11 cellular contexts compared by ENCODE assay signal in genomic region chr7:24728503-24729364, GRCh38. TPM values are rescaled to one million over a fixed set of nuclear protein-coding genes. Genes with fewer than 3 reads are reported as not detected.
DNase-seq lines count a peak whose midpoint lies in the region; ATAC-seq and TF ChIP-seq lines count a peak whose summit lies in the region.
"Had no signal": no experiment of that assay in that cellular context is flagged by ENCODE, and none has a peak within 500 bp of the region (broad histone marks: within the 10 kb centered on the region; RNA-seq: fewer than 3 reads in every experiment).

No MANE protein-coding gene starts in this region.

- no peak overlapping the region for H3K4me3 Mint-ChIP-seq in nephron
- no peak overlapping the region for H3K4me3 Mint-ChIP-seq in mesothelial cell of epicardium

- no peak for TF ChIP-seq CTCF in GM12865 (IDR thresholded peaks at IDR 0.05; ENCODE audit: insufficient read depth, low read depth, low read length, missing control alignments)
- no peak for TF ChIP-seq CTCF in nephron (IDR thresholded peaks at IDR 0.05; ENCODE audit: unreplicated experiment in 3 of 3)
- no peak for TF ChIP-seq CTCF in mesothelial cell of epicardium (IDR thresholded peaks at IDR 0.05; ENCODE audit: unreplicated experiment)

- ATAC-seq in HG02884 (IDR thresholded peaks at IDR 0.05; ENCODE audit: unreplicated experiment) (peak; percentile 42), HG03469 (IDR thresholded peaks at IDR 0.05; ENCODE audit: unreplicated experiment) (no peak)

- peak overlapping the region in 2 of 3 experiments; percentile 42 to 57 for H3K27ac Mint-ChIP-seq in nephron
- no peak overlapping the region for H3K27ac Mint-ChIP-seq in mesothelial cell of epicardium

- peak overlapping the region; percentile 14 for H3K27ac ChIP-seq in angular gyrus (ENCODE audit: low read depth, low read length)

- H3K9me3 Mint-ChIP-seq in nephron, result no peaks in the 10 kb centered on the region
- H3K9me3 Mint-ChIP-seq in mesothelial cell of epicardium, result peaks cover 4% of the 10 kb centered on the region

- DNase-seq in GM12865 (ENCODE audit: low read depth) (peak; percentile 48), pons (ENCODE audit: low spot score) (no peak), GM19238 (ENCODE audit: insufficient read length, low spot score) (no peak), mesothelial cell of epicardium (ENCODE audit: low spot score in 2 of 2, unreplicated experiment in 2 of 2) (no peak)
- DNase-seq: DMS153, NCI-H146 had no signal

- no peaks in the 10 kb centered on the region for H3K27me3 Mint-ChIP-seq in nephron (ENCODE audit: low read depth)
- no peaks in the 10 kb centered on the region for H3K27me3 Mint-ChIP-seq in mesothelial cell of epicardium (ENCODE audit: low read depth)

- H3K36me3 Mint-ChIP-seq in nephron (ENCODE audit: low read depth) (no peaks in the 10 kb centered on the region), mesothelial cell of epicardium (no peaks in the 10 kb centered on the region)

- peaks cover 21% of the 10 kb centered on the region for H3K4me1 Mint-ChIP-seq in nephron
- no peaks in the 10 kb centered on the region for H3K4me1 Mint-ChIP-seq in mesothelial cell of epicardium

- H3K4me3 ChIP-seq in GM12865 (ENCODE audit: low read depth, low read length), result no peak overlapping the region
- H3K4me3 ChIP-seq: adrenal gland had no signal

RNA-seq across cellular contexts. Expression of gene GSDME, which starts 28.5 kb away (rescaled TPM):
- total RNA-seq in mesothelial cell of epicardium, result 9.3 to 10.2 TPM (median 9.8 TPM) in 3 replicates
